ENCODE assay signal across 8 cellular contexts in genomic region chr1:151934048-151934493, GRCh38. TPM values are rescaled to one million over a fixed set of nuclear protein-coding genes. Genes with fewer than 3 reads are reported as not detected.
DNase-seq lines count a peak whose midpoint lies in the region; ATAC-seq and TF ChIP-seq lines count a peak whose summit lies in the region.

No MANE protein-coding gene starts in this region.

- no peak overlapping the region for H2AFZ ChIP-seq in DND-41 (ENCODE audit: low read depth, low read length)

- H3K27ac ChIP-seq in DND-41 (ENCODE audit: low read length), result no peak overlapping the region
- H3K27ac ChIP-seq in Panc1 (ENCODE audit: low read length), result peak overlapping the region; percentile 81

- H3K4me3 Mint-ChIP-seq in activated naive CD8-positive, alpha-beta T cell treated with anti-CD3 and anti-CD28 coated beads, Interleukin-2, amount 10 ng/mL, durations not matched to agents 7 days and 5 days, result no peak overlapping the region

- in situ Hi-C loops in Panc1 (cut with HindIII; ENCODE audit: low pct_unique_long_range_greater_than_20kb, low sequenced_read_pairs), result no loop called here

- peak; percentile 82 for TF ChIP-seq CTCF in DND-41 (IDR thresholded peaks at IDR 0.05; ENCODE audit: borderline replicate concordance, extremely low read depth, low read length, poor library complexity, severe bottlenecking)
- peak; percentile 94 for TF ChIP-seq CTCF in Panc1 (IDR thresholded peaks at IDR 0.05)

- H3K79me2 ChIP-seq in DND-41 (ENCODE audit: insufficient read depth, low read length), result no peaks in the 10 kb centered on the region

- H3K4me3 ChIP-seq in DND-41 (ENCODE audit: low read depth in 1 of 2, low read length in 2 of 2), result no peak overlapping the region
- H3K4me3 ChIP-seq in Panc1 (ENCODE audit: low read depth in 2 of 2, low read length in 2 of 2), result no peak overlapping the region

- peaks cover 19% of the 10 kb centered on the region for H3K27me3 Mint-ChIP-seq in activated naive CD8-positive, alpha-beta T cell treated with anti-CD3 and anti-CD28 coated beads, Interleukin-2, amount 10 ng/mL, durations not matched to agents 7 days and 5 days

- no peaks in the 10 kb centered on the region for H3K36me3 Mint-ChIP-seq in activated naive CD8-positive, alpha-beta T cell treated with anti-CD3 and anti-CD28 coated beads, Interleukin-2, amount 10 ng/mL, durations not matched to agents 7 days and 5 days

- H3K4me1 Mint-ChIP-seq in activated naive CD8-positive, alpha-beta T cell treated with anti-CD3 and anti-CD28 coated beads, Interleukin-2, amount 10 ng/mL, durations not matched to agents 7 days and 5 days, result peaks cover 2% of the 10 kb centered on the region

- DNase-seq in DND-41 (peak; percentile 52), Kasumi-1 (lab: John Stamatoyannopoulos, UW) (peak; percentile 68 to 83), Panc1 (ENCODE audit: low read depth, low spot score) (no peak), left cardiac atrium (no peak), putamen (ENCODE audit: low spot score) (peak; percentile 19), GOT3 (lab: John Stamatoyannopoulos, UW) (no peak)
- no peak for DNase-seq in activated naive CD8-positive, alpha-beta T cell treated with anti-CD3 and anti-CD28 coated beads, Interleukin-2, amount 10 ng/mL, durations not matched to agents 7 days and 5 days

- POLR2A ChIA-PET in Panc1 (lab: Charles Lee), result interaction anchor here (0.6 to 1.8 kb wide), 2 partner anchors 59 to 115 kb away, joined by 5 to 18 read pairs; partner anchors contain the start of gene S100A10
- POLR2A ChIA-PET in activated naive CD8-positive, alpha-beta T cell treated with anti-CD3 and anti-CD28 coated beads, Interleukin-2, amount 10 ng/mL, durations not matched to agents 7 days and 5 days (lab: Charles Lee), result interaction anchor here (1.0 kb wide), 1 partner anchor 68 kb away, joined by 4 read pairs; no protein-coding TSS in a partner anchor

- H3K4me2 ChIP-seq in DND-41 (ENCODE audit: insufficient read depth, low read length), result no peak overlapping the region

- CTCF ChIA-PET in Panc1 (lab: Charles Lee), result interaction anchor here (0.9 to 4.7 kb wide), 2 partner anchors 67 to 69 kb away, joined by 5 to 35 read pairs; no protein-coding TSS in a partner anchor

- H3K36me3 ChIP-seq in DND-41 (ENCODE audit: insufficient read depth, low read length) (no peaks in the 10 kb centered on the region), Panc1 (ENCODE audit: control insufficient read depth, insufficient read depth, low read length) (no peaks in the 10 kb centered on the region)

- H3K27me3 ChIP-seq in DND-41 (ENCODE audit: insufficient read depth, low read length, poor library complexity), result peaks cover 6% of the 10 kb centered on the region
- no peaks in the 10 kb centered on the region for H3K27me3 ChIP-seq in Panc1 (ENCODE audit: control insufficient read depth, insufficient read depth, low read length)

- no TSS peak for BruUV-seq in Panc1 (replicated peaks; lab: Mats Ljungman, UMichigan)

- H3K27ac Mint-ChIP-seq in activated naive CD8-positive, alpha-beta T cell treated with anti-CD3 and anti-CD28 coated beads, Interleukin-2, amount 10 ng/mL, durations not matched to agents 7 days and 5 days, result no peak overlapping the region

- H3K9ac ChIP-seq in DND-41 (ENCODE audit: low read depth, low read length), result no peak overlapping the region

- ATAC-seq in DND-41 (ENCODE audit: insufficient read depth, low read depth), result peak; percentile 91
- ATAC-seq in Panc1, result peak; percentile 94
- peak; percentile 54 for ATAC-seq in activated naive CD8-positive, alpha-beta T cell treated with anti-CD3 and anti-CD28 coated beads, Interleukin-2, amount 10 ng/mL, durations not matched to agents 7 days and 5 days (ENCODE audit: low read depth)
- ATAC-seq in left cardiac atrium, result peak; percentile 85 to 95
- ATAC-seq in GM19455 (IDR thresholded peaks at IDR 0.05; ENCODE audit: unreplicated experiment), result no peak

- H3K9me3 Mint-ChIP-seq in activated naive CD8-positive, alpha-beta T cell treated with anti-CD3 and anti-CD28 coated beads, Interleukin-2, amount 10 ng/mL, durations not matched to agents 7 days and 5 days, result no peaks in the 10 kb centered on the region

- no peaks in the 10 kb centered on the region for H3K4me1 ChIP-seq in DND-41 (ENCODE audit: insufficient read depth, low read length)
- H3K4me1 ChIP-seq in Panc1 (ENCODE audit: control insufficient read depth, insufficient read depth, low read length), result peaks cover 32% of the 10 kb centered on the region

- H4K20me1 ChIP-seq in DND-41 (ENCODE audit: insufficient read depth, low read length), result no peaks in the 10 kb centered on the region

- intact Hi-C loops in Panc1 (cut with micrococcal nuclease; ENCODE audit: unreplicated experiment), result loop anchor here (1.0 to 10.0 kb wide), 4 partner anchors 33 to 251 kb away; no protein-coding TSS in a partner anchor
- intact Hi-C loops in left cardiac atrium (cut with DNase I), result loop anchor here (2.0 to 5.0 kb wide), 2 partner anchors 63 kb away; no protein-coding TSS in a partner anchor

- no peaks in the 10 kb centered on the region for H3K9me3 ChIP-seq in DND-41 (ENCODE audit: insufficient read depth, low read length, severe bottlenecking)
- H3K9me3 ChIP-seq in Panc1 (ENCODE audit: control insufficient read depth, insufficient read depth, low read depth, low read length), result no peaks in the 10 kb centered on the region

RNA-seq across cellular contexts. Expression of gene THEM4, which starts 24.8 kb away (rescaled TPM):
- total RNA-seq in Panc1 (2021; ENCODE audit: unreplicated experiment), result 21.8 TPM
- 12.4 TPM for polyA plus RNA-seq in Panc1 (2012; ENCODE audit: insufficient read length)
- total RNA-seq in activated naive CD8-positive, alpha-beta T cell treated with anti-CD3 and anti-CD28 coated beads, Interleukin-2, amount 10 ng/mL, durations not matched to agents 7 days and 5 days, result 10 to 100 TPM; 46.6 to 49.7 TPM
- 10 to 100 TPM; 14.7 to 17.6 TPM for total RNA-seq in left cardiac atrium

RNA-seq across cellular contexts. Expression of gene S100A10, which starts 59.6 kb away (rescaled TPM):
- total RNA-seq in Panc1 (2021; ENCODE audit: unreplicated experiment) (1,621 TPM), left cardiac atrium (100 to 1,000 TPM; 313 to 335 TPM)
- polyA plus RNA-seq in Panc1 (2012; ENCODE audit: insufficient read length), result 1,294 TPM
- 100 to 1,000 TPM; 529 to 544 TPM for total RNA-seq in activated naive CD8-positive, alpha-beta T cell treated with anti-CD3 and anti-CD28 coated beads, Interleukin-2, amount 10 ng/mL, durations not matched to agents 7 days and 5 days

Comparison
In these comparisons a context has a peak if more than half of its experiments do, and no peak if none do; other contexts are left out.
1. DNase-seq: peak in DND-41 (single experiment), Kasumi-1 (2 of 2) and putamen (single experiment); none in Panc1 (single experiment), activated naive CD8-positive, alpha-beta T cell treated with anti-CD3 and anti-CD28 coated beads, Interleukin-2, amount 10 ng/mL, durations not matched to agents 7 days and 5 days (single experiment), left cardiac atrium (single experiment) and GOT3 (single experiment).